1 cellular context compared by ENCODE assay signal in the genomic region with DNA sequence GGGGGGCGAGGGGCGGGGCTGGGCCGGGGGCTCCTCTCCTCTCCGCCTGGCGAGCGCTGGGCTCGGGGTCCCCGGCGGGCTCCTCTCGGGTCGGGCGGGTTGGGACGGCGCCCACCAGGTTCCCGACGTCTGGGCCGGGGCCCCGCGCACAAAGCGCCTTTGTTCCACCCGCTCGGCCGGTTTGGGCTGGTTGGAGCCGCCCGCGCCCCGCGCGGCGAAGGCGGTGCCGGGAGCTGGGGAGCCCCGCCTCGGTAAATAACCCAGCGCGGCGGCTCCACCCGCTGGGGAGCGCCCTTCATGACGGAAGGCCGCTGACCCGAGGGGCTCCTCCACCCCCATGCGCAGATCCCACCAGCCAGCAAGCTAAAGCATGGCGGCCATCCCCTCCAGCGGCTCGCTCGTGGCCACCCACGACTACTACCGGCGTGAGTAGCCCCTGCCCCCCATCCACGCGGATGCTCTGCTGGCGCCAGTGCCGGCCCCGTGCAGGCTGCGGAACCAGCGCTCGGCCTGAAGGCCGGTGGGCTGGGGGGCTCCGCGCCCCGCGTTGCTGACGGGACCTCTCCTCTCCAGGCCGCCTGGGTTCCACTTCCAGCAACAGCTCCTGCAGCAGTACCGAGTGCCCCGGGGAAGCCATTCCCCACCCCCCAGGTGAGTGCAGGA.
TF ChIP-seq lines count a peak whose summit lies in the region.

No MANE protein-coding gene starts in this region.

TF ChIP-seq in endothelial cell of umbilical vein, 7 proteins besides CTCF, POLR2A, EP300 and RAD21:
- peak; percentile 1 for TF ChIP-seq POLR2AphosphoS5 (IDR thresholded peaks at IDR 0.05; ENCODE audit: insufficient read depth, low read depth, low read length)
- TF ChIP-seq MYC (IDR thresholded peaks at IDR 0.05; ENCODE audit: low read depth, low read length), result no peak
